In genomic region chr2:160238392-160238791, GRCh38 we compare ENCODE assay signal across 19 cellular contexts. TPM values are rescaled to one million over a fixed set of nuclear protein-coding genes. Genes with fewer than 3 reads are reported as not detected.
DNase-seq lines count a peak whose midpoint lies in the region; ATAC-seq, FAIRE-seq and TF ChIP-seq lines count a peak whose summit lies in the region.
"Had no signal": no experiment of that assay in that cellular context is flagged by ENCODE, and none has a peak within 500 bp of the region (broad histone marks: within the 10 kb centered on the region; RNA-seq: fewer than 3 reads in every experiment).

No MANE protein-coding gene starts in this region.

- intact Hi-C loops in gastrocnemius medialis (cut with DNase I; ENCODE audit: low total_unique reads) = no loop called here
- intact Hi-C loops in mucosa of descending colon (cut with DNase I, micrococcal nuclease) = no loop called here

- no peak overlapping the region for H3K4me3 ChIP-seq in bronchial epithelial cell (ENCODE audit: low read depth, low read length)
- H3K4me3 ChIP-seq in gastrocnemius medialis = peak overlapping the region in 2 of 4 donors; percentile 2 to 4
- H3K4me3 ChIP-seq in mucosa of descending colon = no peak overlapping the region
- H3K4me3 ChIP-seq: K562 had no signal

- ATAC-seq in gastrocnemius medialis (peak; percentile 14 to 29), mucosa of descending colon (no peak), HG03045 (IDR thresholded peaks at IDR 0.05; ENCODE audit: unreplicated experiment) (no peak)
- ATAC-seq: K562, PC-3 had no signal

- no peaks in the 10 kb centered on the region for H3K27me3 ChIP-seq in bronchial epithelial cell (ENCODE audit: control insufficient read depth, insufficient read depth, low read length)
- H3K27me3 ChIP-seq in gastrocnemius medialis = no peaks in the 10 kb centered on the region

- peak; percentile 32 for FAIRE-seq in bronchial epithelial cell (lab: Jason Lieb, UNC)
- FAIRE-seq: GM12891, HTR-8/SVneo, K562 had no signal

- in situ Hi-C loops in gastrocnemius medialis (cut with MboI; ENCODE audit: low sequenced_read_pairs in 4 of 4) = no loop called here

- H3K4me1 ChIP-seq in gastrocnemius medialis (peaks cover 60 to 66% of the 10 kb centered on the region in 2 donors), mucosa of descending colon (ENCODE audit: low read depth) (peaks cover 7% of the 10 kb centered on the region)

- no peak for TF ChIP-seq CTCF in bronchial epithelial cell (IDR thresholded peaks at IDR 0.05; ENCODE audit: insufficient read depth, low read length, severe bottlenecking)
- no peak for TF ChIP-seq CTCF in gastrocnemius medialis (IDR thresholded peaks at IDR 0.05 in 4 of 5, conservative IDR thresholded peaks at IDR 0.05 in 1 of 5)
- TF ChIP-seq CTCF in mucosa of descending colon (IDR thresholded peaks at IDR 0.05) = no peak

- H3K36me3 ChIP-seq in bronchial epithelial cell (ENCODE audit: control insufficient read depth, insufficient read depth, low read length) (no peaks in the 10 kb centered on the region), gastrocnemius medialis (no peaks in the 10 kb centered on the region), mucosa of descending colon (ENCODE audit: low read depth) (no peaks in the 10 kb centered on the region)

- no peak for TF ChIP-seq POLR2A in gastrocnemius medialis (IDR thresholded peaks at IDR 0.05)

- H3K27ac ChIP-seq in gastrocnemius medialis = peak overlapping the region; percentile 65 to 87 (median 84)

- peak; percentile 74 for DNase-seq in bronchial epithelial cell (ENCODE audit: low read depth)
- peak; percentile 31 for DNase-seq in kidney tubule cell (ENCODE audit: low spot score)
- no peak for DNase-seq in gastrocnemius medialis
- no peak for DNase-seq in SW480 (ENCODE audit: low spot score)
- DNase-seq in mucosa of descending colon = no peak
- DNase-seq: CD4-positive, alpha-beta T cell; DMS79; HCEC 1CT; NCI-H345; NCI-H526 treated with DMSO at 0.1 percent for 48 hours; NK-92 treated with Interleukin-12 subunit alpha and Interleukin-12 subunit beta, amount 100 ng/mL, for 24 hours; PC-3 had no signal

- H3K9me3 ChIP-seq in gastrocnemius medialis (no peaks in the 10 kb centered on the region), mucosa of descending colon (no peaks in the 10 kb centered on the region)

- TF ChIP-seq RAD21 in Ishikawa (IDR thresholded peaks at IDR 0.05; ENCODE audit: low read depth) = peak; percentile 13; the same call in 1 of the 2 replicates

- TF ChIP-seq EP300 in Ishikawa (IDR thresholded peaks at IDR 0.05; ENCODE audit: borderline replicate concordance) = peak; percentile 90

TF ChIP-seq in Ishikawa, 13 proteins besides CTCF, POLR2A, EP300 and RAD21:
- TF ChIP-seq, protein P1, sequence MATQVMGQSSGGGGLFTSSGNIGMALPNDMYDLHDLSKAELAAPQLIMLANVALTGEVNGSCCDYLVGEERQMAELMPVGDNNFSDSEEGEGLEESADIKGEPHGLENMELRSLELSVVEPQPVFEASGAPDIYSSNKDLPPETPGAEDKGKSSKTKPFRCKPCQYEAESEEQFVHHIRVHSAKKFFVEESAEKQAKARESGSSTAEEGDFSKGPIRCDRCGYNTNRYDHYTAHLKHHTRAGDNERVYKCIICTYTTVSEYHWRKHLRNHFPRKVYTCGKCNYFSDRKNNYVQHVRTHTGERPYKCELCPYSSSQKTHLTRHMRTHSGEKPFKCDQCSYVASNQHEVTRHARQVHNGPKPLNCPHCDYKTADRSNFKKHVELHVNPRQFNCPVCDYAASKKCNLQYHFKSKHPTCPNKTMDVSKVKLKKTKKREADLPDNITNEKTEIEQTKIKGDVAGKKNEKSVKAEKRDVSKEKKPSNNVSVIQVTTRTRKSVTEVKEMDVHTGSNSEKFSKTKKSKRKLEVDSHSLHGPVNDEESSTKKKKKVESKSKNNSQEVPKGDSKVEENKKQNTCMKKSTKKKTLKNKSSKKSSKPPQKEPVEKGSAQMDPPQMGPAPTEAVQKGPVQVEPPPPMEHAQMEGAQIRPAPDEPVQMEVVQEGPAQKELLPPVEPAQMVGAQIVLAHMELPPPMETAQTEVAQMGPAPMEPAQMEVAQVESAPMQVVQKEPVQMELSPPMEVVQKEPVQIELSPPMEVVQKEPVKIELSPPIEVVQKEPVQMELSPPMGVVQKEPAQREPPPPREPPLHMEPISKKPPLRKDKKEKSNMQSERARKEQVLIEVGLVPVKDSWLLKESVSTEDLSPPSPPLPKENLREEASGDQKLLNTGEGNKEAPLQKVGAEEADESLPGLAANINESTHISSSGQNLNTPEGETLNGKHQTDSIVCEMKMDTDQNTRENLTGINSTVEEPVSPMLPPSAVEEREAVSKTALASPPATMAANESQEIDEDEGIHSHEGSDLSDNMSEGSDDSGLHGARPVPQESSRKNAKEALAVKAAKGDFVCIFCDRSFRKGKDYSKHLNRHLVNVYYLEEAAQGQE (IDR thresholded peaks at IDR 0.05; ENCODE audit: low read depth) = no peak
- TF ChIP-seq MAX (IDR thresholded peaks at IDR 0.05) (0 out of 2 replicates have a peak, but pooled peaks have one; percentile 35), TCF12 (IDR thresholded peaks at IDR 0.05; ENCODE audit: low read depth) (peak; percentile 85), CREB1 (IDR thresholded peaks at IDR 0.05; ENCODE audit: low read depth) (no peak), TAF1 (IDR thresholded peaks at IDR 0.05; ENCODE audit: low read depth) (no peak), EGR1 (IDR thresholded peaks at IDR 0.05) (peak; percentile 52; the same call in 1 of the 2 replicates), NFIC (IDR thresholded peaks at IDR 0.05) (peak; percentile 91), USF1 (IDR thresholded peaks at IDR 0.05) (no peak), FOXM1 (IDR thresholded peaks at IDR 0.05; ENCODE audit: borderline replicate concordance, low read depth) (peak; percentile 83; the same call in 1 of the 2 replicates), YY1 (IDR thresholded peaks at IDR 0.05; ENCODE audit: low read depth) (no peak), TEAD4 (IDR thresholded peaks at IDR 0.05) (peak; percentile 83), ZBTB7A (IDR thresholded peaks at IDR 0.05; ENCODE audit: low read depth) (no peak), CEBPB (IDR thresholded peaks at IDR 0.05) (no peak)

RNA-seq across cellular contexts. Expression of gene ITGB6, which starts 38.3 kb away (rescaled TPM):
- total RNA-seq in bronchial epithelial cell (21.1 and 31.5 TPM in 2 replicates), gastrocnemius medialis (1 to 10 TPM in 2 of 4 donors, under 1 TPM in 2; 0.81 to 2.8 (median 1.0) TPM), mucosa of descending colon (10 to 100 TPM in 2 of 3 donors, 1 to 10 TPM in 1; 9.0 to 35.7 (median 16.2) TPM)
- total RNA-seq: B cell; CD4-positive, alpha-beta T cell; G401 had no signal

Comparison
In these comparisons a context has a peak if more than half of its experiments do, and no peak if none do; other contexts are left out.
1. DNase-seq: peak in bronchial epithelial cell (single experiment) and kidney tubule cell (single experiment); none in gastrocnemius medialis (0 of 2), SW480 (single experiment) and mucosa of descending colon (0 of 3).
2. ATAC-seq: peak in gastrocnemius medialis (2 of 2); none in mucosa of descending colon (single experiment) and HG03045 (single experiment).